8 cellular contexts compared by ENCODE assay signal in genomic region chr7:23338439-23338838, GRCh38.
"Had no signal": no experiment of that assay in that cellular context is flagged by ENCODE, and none has a peak within 500 bp of the region (broad histone marks: within the 10 kb centered on the region; RNA-seq: fewer than 3 reads in every experiment).

No MANE protein-coding gene starts in this region.

- ATAC-seq: K562 had no signal

- DNase-seq: GM23248, GOT3, H7, HCEC 1CT, IMR-90, KG1 had no signal

- H3K9ac ChIP-seq: GM23248 had no signal

- H2AFZ ChIP-seq: GM23248 had no signal

- H3K4me3 ChIP-seq: GM23248, K562 had no signal

- H3K27ac ChIP-seq: GM23248, HL-60 had no signal

- FAIRE-seq: K562 had no signal
